Comparison of ENCODE assay signal across 15 cellular contexts in genomic region chr17:66369830-66370229, GRCh38.
"Had no signal": no experiment of that assay in that cellular context is flagged by ENCODE, and none has a peak within 500 bp of the region (broad histone marks: within the 10 kb centered on the region; RNA-seq: fewer than 3 reads in every experiment).

No MANE protein-coding gene starts in this region.

- H3K27ac Mint-ChIP-seq: activated B cell treated with CpG ODN at 0.5 μM for 24 hours, memory B cell had no signal

- H3K4me3 ChIP-seq: cardiac muscle cell, colonic mucosa, left ventricle myocardium inferior, thyroid gland, vagina had no signal

- ATAC-seq: activated T-cell treated with anti-CD3 and anti-CD28 coated beads, Interleukin-2, amount 50 U/mL, for 4 hours; foreskin keratinocyte had no signal

- H3K36me3 Mint-ChIP-seq: memory B cell had no signal

- FAIRE-seq: endothelial cell of umbilical vein had no signal

- H3K27me3 ChIP-seq: colonic mucosa, foreskin keratinocyte, thyroid gland, vagina had no signal

- H3K4me3 Mint-ChIP-seq: activated B cell treated with CpG ODN at 0.5 μM for 24 hours; activated T-cell treated with anti-CD3 and anti-CD28 coated beads, Interleukin-2, amount 50 U/mL, for 4 hours; memory B cell; neural crest cell had no signal

- H3K4me1 Mint-ChIP-seq: activated B cell treated with CpG ODN at 0.5 μM for 24 hours, memory B cell had no signal

- H3K9me3 Mint-ChIP-seq: activated B cell treated with CpG ODN at 0.5 μM for 24 hours; activated T-cell treated with anti-CD3 and anti-CD28 coated beads, Interleukin-2, amount 50 U/mL, for 4 hours; memory B cell; neural crest cell had no signal

- H3K36me3 ChIP-seq: cardiac muscle cell, colonic mucosa, left ventricle myocardium inferior, thyroid gland, vagina had no signal

- H3K9me3 ChIP-seq: colonic mucosa, left ventricle myocardium inferior, thyroid gland, vagina had no signal

- DNase-seq: activated B cell treated with CpG ODN at 0.5 μM for 24 hours; activated CD4-positive, alpha-beta T cell treated with anti-CD3 and anti-CD28 coated beads, Interleukin-2, amount 50 U/mL, for 1 hour; activated gamma-delta T cell treated with Interleukin-2 at 50 U/mL for 16 hours; activated T-cell treated with anti-CD3 and anti-CD28 coated beads, Interleukin-2, amount 50 U/mL, for 4 hours; colonic mucosa; foreskin keratinocyte; left ventricle myocardium inferior; stimulated activated CD4-positive, alpha-beta T cell treated with anti-CD3 and anti-CD28 coated beads, Interleukin-15, amount 100 ng/mL, for 24 hours; stimulated activated CD4-positive, alpha-beta T cell treated with anti-CD3 and anti-CD28 coated beads, Interleukin-4, amount 100 ng/mL, for 24 hours; thyroid gland had no signal

- H3K4me1 ChIP-seq: colonic mucosa, foreskin keratinocyte had no signal

- H3K27ac ChIP-seq: cardiac muscle cell, colonic mucosa, foreskin keratinocyte, left ventricle myocardium inferior, thyroid gland, vagina had no signal
